ENCODE assay signal across 18 cellular contexts in genomic region chr15:26069204-26069603, GRCh38.
DNase-seq lines count a peak whose midpoint lies in the region; FAIRE-seq and TF ChIP-seq lines count a peak whose summit lies in the region.
"Had no signal": no experiment of that assay in that cellular context is flagged by ENCODE, and none has a peak within 500 bp of the region (broad histone marks: within the 10 kb centered on the region; RNA-seq: fewer than 3 reads in every experiment).

No MANE protein-coding gene starts in this region.

- peaks cover 0 to 16% (median 9%) of the 10 kb centered on the region in 11 experiments; a peak in 10 of 22 replicates for H3K9me3 ChIP-seq in BLaER1 treated with 17β-estradiol and CSF1 and Interleukin-3, amounts not matched to agents 10 nM and 100 nM (replicated peaks in 1 of 11)
- H3K9me3 ChIP-seq in WERI-Rb-1 (ENCODE audit: severe bottlenecking): no peaks in the 10 kb centered on the region
- H3K9me3 ChIP-seq in ectodermal cell (ENCODE audit: control insufficient read depth, low read length): no peaks in the 10 kb centered on the region
- peaks cover 0 to 3% of the 10 kb centered on the region in 2 donors for H3K9me3 ChIP-seq in neuronal stem cell (replicated peaks in 1 of 2; ENCODE audit: control insufficient read depth in 2 of 2, insufficient read depth in 1 of 2, low read depth in 1 of 2, low read length in 2 of 2)

- H4K20me1 ChIP-seq in BLaER1 treated with 17β-estradiol and CSF1 and Interleukin-3, amounts not matched to agents 10 nM and 100 nM: no peaks in the 10 kb centered on the region

- no peak overlapping the region for H3K14ac ChIP-seq in neuronal stem cell (ENCODE audit: low read length)

- no peak overlapping the region for H4K91ac ChIP-seq in neuronal stem cell (ENCODE audit: low read depth, low read length, poor library complexity)

- H2AK5ac ChIP-seq in neuronal stem cell (ENCODE audit: low read depth, low read length): no peak overlapping the region

- FAIRE-seq in frontal cortex (lab: Jason Lieb, UNC): no peak
- FAIRE-seq: GM12892, HepG2 had no signal

- no peak overlapping the region for H2AFZ ChIP-seq in neuronal stem cell (ENCODE audit: low read length)

- H3K18ac ChIP-seq in neuronal stem cell (ENCODE audit: low read length): peak overlapping the region; percentile 90

- H3K23ac ChIP-seq in neuronal stem cell (ENCODE audit: low read depth, low read length, poor library complexity): no peak overlapping the region

- H3K4me3 ChIP-seq in BLaER1 treated with 17β-estradiol and CSF1 and Interleukin-3, amounts not matched to agents 10 nM and 100 nM: no peak overlapping the region
- H3K4me3 ChIP-seq in WERI-Rb-1 (ENCODE audit: low read depth, low read length) (no peak overlapping the region), ectodermal cell (ENCODE audit: insufficient read depth, low read depth, low read length) (no peak overlapping the region), neuronal stem cell (ENCODE audit: low read length in 2 of 2) (no peak overlapping the region)

- peaks cover 0 to 44% (median 35%) of the 10 kb centered on the region in 10 experiments; a peak in 16 of 20 replicates for H3K4me1 ChIP-seq in BLaER1 treated with 17β-estradiol and CSF1 and Interleukin-3, amounts not matched to agents 10 nM and 100 nM
- H3K4me1 ChIP-seq in ectodermal cell (ENCODE audit: control insufficient read depth, insufficient read depth, low read length): peaks cover 15% of the 10 kb centered on the region
- H3K4me1 ChIP-seq in neuronal stem cell (ENCODE audit: control insufficient read depth in 2 of 2, insufficient read depth in 1 of 2, low read depth in 1 of 2, low read length in 2 of 2): peaks cover 0 to 11% of the 10 kb centered on the region in 2 donors

- H2BK15ac ChIP-seq in neuronal stem cell (ENCODE audit: low read length): no peak overlapping the region

- peaks cover 2% of the 10 kb centered on the region for H3K79me1 ChIP-seq in neuronal stem cell (ENCODE audit: low read depth, low read length)

- no peak overlapping the region for H3K4ac ChIP-seq in neuronal stem cell (ENCODE audit: low read length)

- no peak overlapping the region for H2BK12ac ChIP-seq in neuronal stem cell (ENCODE audit: low read length)

- no peak for TF ChIP-seq CTCF in WERI-Rb-1 (IDR thresholded peaks at IDR 0.05; ENCODE audit: low read depth, low read length)

- H3K9ac ChIP-seq in BLaER1 treated with 17β-estradiol and CSF1 and Interleukin-3, amounts not matched to agents 10 nM and 100 nM: no peak overlapping the region
- no peak overlapping the region for H3K9ac ChIP-seq in neuronal stem cell (ENCODE audit: low read depth, low read length, poor library complexity)

- DNase-seq in WERI-Rb-1 (peak; percentile 33), neuronal stem cell (ENCODE audit: low spot score) (peak; percentile 58), frontal cortex (ENCODE audit: low spot score in 2 of 2) (no peak), NOMO-1 (lab: John Stamatoyannopoulos, UW; ENCODE audit: unreplicated experiment in 2 of 2) (no peak)
- DNase-seq in activated CD4-positive, alpha-beta T cell treated with anti-CD3 and anti-CD28 coated beads, Interleukin-2, amount 50 U/mL, for 4 hours: no peak
- no peak for DNase-seq in stimulated activated CD4-positive, alpha-beta T cell treated with anti-CD3 and anti-CD28 coated beads, Interleukin-4, amount 100 ng/mL, for 4 hours
- DNase-seq: 8988T; CD4-positive, alpha-beta T cell; H7; HFFc6; KBM-7; NCI-H1105 treated with DMSO at 0.1 percent for 48 hours; NCI-H1694; SHP77 treated with DMSO at 0.1 percent for 48 hours had no signal

- H4K8ac ChIP-seq in neuronal stem cell (ENCODE audit: low read depth, low read length): no peak overlapping the region

- no peak overlapping the region for H2BK120ac ChIP-seq in neuronal stem cell (ENCODE audit: low read depth, low read length)

- 36 to 64% methylated on average over 1 of the region's 1 CpG for WGBS in ectodermal cell, 2 experiments
- WGBS in neuronal stem cell (ENCODE audit: extremely low coverage in 2 of 2, insufficient read length in 2 of 2, insufficient replicate concordance in 1 of 2), 2 donors: no CpG with 5 or more reads among the region's 1 CpG

- peak overlapping the region in 7 of 11 experiments; percentile 30 to 95 (median 83); a peak in 12 of 22 replicates for H3K4me2 ChIP-seq in BLaER1 treated with 17β-estradiol and CSF1 and Interleukin-3, amounts not matched to agents 10 nM and 100 nM
- H3K4me2 ChIP-seq in neuronal stem cell (ENCODE audit: insufficient read depth, low read length, poor library complexity, severe bottlenecking): no peak overlapping the region

- H3K27ac ChIP-seq in BLaER1 treated with 17β-estradiol and CSF1 and Interleukin-3, amounts not matched to agents 10 nM and 100 nM: no peak overlapping the region
- H3K27ac ChIP-seq in WERI-Rb-1: no peak overlapping the region
- peak overlapping the region; percentile 71 for H3K27ac ChIP-seq in ectodermal cell (ENCODE audit: insufficient read depth, low read depth, low read length, poor library complexity, severe bottlenecking)
- H3K27ac ChIP-seq in neuronal stem cell (replicated peaks; ENCODE audit: low read length): peak overlapping the region; percentile 98

- H2BK5ac ChIP-seq in neuronal stem cell (ENCODE audit: low read length): no peak overlapping the region

- H3K27me3 ChIP-seq in BLaER1 treated with 17β-estradiol and CSF1 and Interleukin-3, amounts not matched to agents 10 nM and 100 nM: no peaks in the 10 kb centered on the region
- peaks cover 19% of the 10 kb centered on the region for H3K27me3 ChIP-seq in WERI-Rb-1 (ENCODE audit: insufficient read depth, low read depth, severe bottlenecking)
- no peaks in the 10 kb centered on the region for H3K27me3 ChIP-seq in ectodermal cell (ENCODE audit: control insufficient read depth, insufficient read depth, low read length, poor library complexity, severe bottlenecking)
- no peaks in the 10 kb centered on the region for H3K27me3 ChIP-seq in neuronal stem cell (ENCODE audit: control insufficient read depth in 3 of 3, insufficient read depth in 3 of 3, low read depth in 1 of 3, low read length in 3 of 3)

- H3K36me3 ChIP-seq in BLaER1 treated with 17β-estradiol and CSF1 and Interleukin-3, amounts not matched to agents 10 nM and 100 nM: no peaks in the 10 kb centered on the region
- H3K36me3 ChIP-seq in WERI-Rb-1 (no peaks in the 10 kb centered on the region), ectodermal cell (ENCODE audit: control insufficient read depth, insufficient read depth, low read length) (no peaks in the 10 kb centered on the region), neuronal stem cell (replicated peaks in 1 of 2; ENCODE audit: control insufficient read depth in 2 of 2, insufficient read depth in 2 of 2, low read length in 2 of 2) (no peaks in the 10 kb centered on the region)

Comparison
In these comparisons a context has a peak if more than half of its experiments do, and no peak if none do; other contexts are left out.
1. H3K27ac ChIP-seq: peak in ectodermal cell (single experiment) and neuronal stem cell (single experiment); none in BLaER1 treated with 17β-estradiol and CSF1 and Interleukin-3, amounts not matched to agents 10 nM and 100 nM (0 of 11) and WERI-Rb-1 (single experiment).
2. DNase-seq: peak in WERI-Rb-1 (single experiment) and neuronal stem cell (single experiment); none in frontal cortex (0 of 2), NOMO-1 (0 of 2), activated CD4-positive, alpha-beta T cell treated with anti-CD3 and anti-CD28 coated beads, Interleukin-2, amount 50 U/mL, for 4 hours (0 of 2) and stimulated activated CD4-positive, alpha-beta T cell treated with anti-CD3 and anti-CD28 coated beads, Interleukin-4, amount 100 ng/mL, for 4 hours (0 of 2).